Comparison of ENCODE assay signal across 20 cellular contexts in genomic region chr2:86617738-86618137, GRCh38. TPM values are rescaled to one million over a fixed set of nuclear protein-coding genes. Genes with fewer than 3 reads are reported as not detected.
DNase-seq lines count a peak whose midpoint lies in the region; ATAC-seq and TF ChIP-seq lines count a peak whose summit lies in the region.
"Had no signal": no experiment of that assay in that cellular context is flagged by ENCODE, and none has a peak within 500 bp of the region (broad histone marks: within the 10 kb centered on the region; RNA-seq: fewer than 3 reads in every experiment).

No MANE protein-coding gene starts in this region.

- peak overlapping the region; percentile 25 for H3K27ac ChIP-seq in OCI-LY1 (ENCODE audit: low read depth, low read length, poor library complexity, severe bottlenecking)
- no peak overlapping the region for H3K27ac ChIP-seq in upper lobe of left lung

- no peaks in the 10 kb centered on the region for H4K20me1 ChIP-seq in OCI-LY1 (ENCODE audit: insufficient read depth, low read length)

- H3K36me3 ChIP-seq in OCI-LY1 (ENCODE audit: insufficient read depth, low read length) (peaks cover 52% of the 10 kb centered on the region; the same call in 1 of the 2 replicates), upper lobe of left lung (peaks cover 0 to 36% (median 14%) of the 10 kb centered on the region in 4 donors)

- no peak for TF ChIP-seq EP300 in upper lobe of left lung (IDR thresholded peaks at IDR 0.05)

- no peak overlapping the region for H2AFZ ChIP-seq in OCI-LY1 (ENCODE audit: low read length)

- H3K9me3 ChIP-seq in OCI-LY1 (ENCODE audit: low read length) (no peaks in the 10 kb centered on the region), upper lobe of left lung (no peaks in the 10 kb centered on the region)

- no peaks in the 10 kb centered on the region for H3K9me2 ChIP-seq in OCI-LY1 (ENCODE audit: low read depth, low read length)

- H3K79me2 ChIP-seq in OCI-LY1 (ENCODE audit: insufficient read depth, low read length), result peaks cover 26% of the 10 kb centered on the region

- no peak overlapping the region for H3K4me2 ChIP-seq in OCI-LY1 (ENCODE audit: low read length)

- H3K27me3 ChIP-seq in OCI-LY1 (ENCODE audit: insufficient read depth, low read length) (no peaks in the 10 kb centered on the region), upper lobe of left lung (no peaks in the 10 kb centered on the region)

- TF ChIP-seq CTCF in OCI-LY1 (IDR thresholded peaks at IDR 0.05; ENCODE audit: low read length), result no peak
- TF ChIP-seq CTCF in upper lobe of left lung (IDR thresholded peaks at IDR 0.05), result no peak

- H3K4me3 ChIP-seq in OCI-LY1 (ENCODE audit: low read depth, low read length, poor library complexity, severe bottlenecking) (no peak overlapping the region), upper lobe of left lung (no peak overlapping the region)

- H3K4me1 ChIP-seq in OCI-LY1 (ENCODE audit: insufficient read depth, low read length, severe bottlenecking), result peaks cover 33% of the 10 kb centered on the region
- H3K4me1 ChIP-seq in upper lobe of left lung, result peaks cover 10 to 16% (median 11%) of the 10 kb centered on the region in 4 donors

- no peak for DNase-seq in activated effector memory CD4-positive, alpha-beta T cell treated with Interleukin-2 at 50 U/mL for 16 hours
- DNase-seq in SIG-M5 (lab: John Stamatoyannopoulos, UW), result no peak
- DNase-seq in upper lobe of left lung, result no peak
- DNase-seq: activated B cell treated with CpG ODN at 0.5 μM for 24 hours; activated CD8-positive, alpha-beta T cell treated with anti-CD3 and anti-CD28 coated beads for 36 hours; activated naive CD4-positive, alpha-beta T cell treated with anti-CD3 and anti-CD28 coated beads, Interleukin-2, amount 10 ng/mL, durations not matched to agents 7 days and 5 days; amygdala; CD4-positive, alpha-beta memory T cell; GF-D8; kidney glomerular epithelial cell; NCI-H1436 treated with DMSO at 0.1 percent for 48 hours; NCI-H526; small intestine; stimulated activated CD4-positive, alpha-beta T cell treated with anti-CD3 and anti-CD28 coated beads, Interleukin-2, amount 100 ng/mL, for 48 hours; stimulated activated naive CD4-positive, alpha-beta T cell; T-helper 9 cell had no signal

- H3F3A ChIP-seq in OCI-LY1 (ENCODE audit: insufficient read depth, low read length), result no peaks in the 10 kb centered on the region

- ATAC-seq in GM18511 (IDR thresholded peaks at IDR 0.05; ENCODE audit: unreplicated experiment) (peak; percentile 47), GM19463 (IDR thresholded peaks at IDR 0.05; ENCODE audit: unreplicated experiment) (peak; percentile 37), HG02759 (IDR thresholded peaks at IDR 0.05; ENCODE audit: unreplicated experiment) (peak; percentile 43), upper lobe of left lung (ENCODE audit: low FRiP score in 2 of 2) (no peak)
- ATAC-seq: activated CD8-positive, alpha-beta T cell treated with anti-CD3 and anti-CD28 coated beads for 36 hours had no signal

- TF ChIP-seq POLR2A in upper lobe of left lung (IDR thresholded peaks at IDR 0.05), result no peak

- no peak overlapping the region for H3K9ac ChIP-seq in OCI-LY1 (ENCODE audit: low read length)

RNA-seq across cellular contexts. Expression of gene RNF103, which starts 5.9 kb away (rescaled TPM):
- total RNA-seq in upper lobe of left lung, result 10 to 100 TPM; 13.7 to 48.4 (median 21.3) TPM

RNA-seq across cellular contexts. Expression of gene CHMP3, which starts 54.5 kb away (rescaled TPM):
- 100 to 1,000 TPM in 3 of 6 donors, 10 to 100 TPM in 3; 68.1 to 176 (median 106) TPM for total RNA-seq in upper lobe of left lung

Comparison
In these comparisons a context has a peak if more than half of its experiments do, and no peak if none do; other contexts are left out.
1. ATAC-seq: peak in GM18511 (single experiment), GM19463 (single experiment) and HG02759 (single experiment); none in upper lobe of left lung (0 of 2).